In genomic region chr6:154887051-154887450, GRCh38 we compare ENCODE assay signal across 23 cellular contexts.
DNase-seq lines count a peak whose midpoint lies in the region; ATAC-seq, FAIRE-seq and TF ChIP-seq lines count a peak whose summit lies in the region.
"Had no signal": no experiment of that assay in that cellular context is flagged by ENCODE, and none has a peak within 500 bp of the region (broad histone marks: within the 10 kb centered on the region; RNA-seq: fewer than 3 reads in every experiment).

No MANE protein-coding gene starts in this region.

- H4K20me1 ChIP-seq in IMR-90 (ENCODE audit: insufficient read depth, low read length), result peaks cover 3% of the 10 kb centered on the region; the same call in 1 of the 2 replicates

- H3K27ac ChIP-seq in IMR-90 (ENCODE audit: insufficient read depth, low read length), result no peak overlapping the region
- no peak overlapping the region for H3K27ac ChIP-seq in psoas muscle
- H3K27ac ChIP-seq: A549, KMS-11, Peyer's patch, SJSA1 had no signal

- POLR2A ChIA-PET in IMR-90 (lab: Charles Lee; ENCODE audit: unreplicated experiment), result no interaction called here

- H2BK120ac ChIP-seq in IMR-90 (ENCODE audit: low read depth, low read length), result no peak overlapping the region

- H3K9me3 ChIP-seq in IMR-90 (ENCODE audit: control insufficient read depth, insufficient read depth, low read length), result no peaks in the 10 kb centered on the region; the same call in 1 of the 2 replicates
- H3K9me3 ChIP-seq in psoas muscle, result no peaks in the 10 kb centered on the region
- H3K9me3 ChIP-seq: A549, Peyer's patch, SJSA1 had no signal

- H3K27me3 ChIP-seq in IMR-90 (ENCODE audit: control insufficient read depth, insufficient read depth, low read length) (no peaks in the 10 kb centered on the region), psoas muscle (ENCODE audit: insufficient read depth in 3 of 3, low read length in 2 of 3) (no peaks in the 10 kb centered on the region)
- H3K27me3 ChIP-seq: Peyer's patch, SJSA1 had no signal

- no peak overlapping the region for H3K4me3 Mint-ChIP-seq in brain
- H3K4me3 Mint-ChIP-seq: B cell, CD14-positive monocyte had no signal

- no peak overlapping the region for H3K4me2 ChIP-seq in IMR-90 (ENCODE audit: low read depth, low read length)
- H3K4me2 ChIP-seq: A549, KMS-11 had no signal

- H3K36me3 ChIP-seq in IMR-90 (ENCODE audit: control insufficient read depth, insufficient read depth, low read length) (no peaks in the 10 kb centered on the region), psoas muscle (ENCODE audit: insufficient read depth in 1 of 2, low read depth in 1 of 2) (no peaks in the 10 kb centered on the region)
- H3K36me3 ChIP-seq: Peyer's patch, SJSA1 had no signal

- no peak overlapping the region for H4K91ac ChIP-seq in IMR-90 (ENCODE audit: insufficient read depth, low read depth, low read length)

- 0 out of 2 replicates have a peak overlapping the region, but pooled peaks have one; percentile 29 for H3K14ac ChIP-seq in IMR-90 (replicated peaks; ENCODE audit: low read depth, low read length)

- no peak overlapping the region for H3K56ac ChIP-seq in IMR-90 (ENCODE audit: extremely low read depth, insufficient read depth, low read length)

- no peak overlapping the region for H2AFZ ChIP-seq in IMR-90 (replicated peaks; ENCODE audit: low read length, poor library complexity)

- WGBS in IMR-90 (ENCODE audit: extremely low coverage in 2 of 2, insufficient read length in 1 of 2), 2 experiments, result no CpG with 5 or more reads among the region's 5 CpGs
- 90 to 94% (median 94%) methylated on average over 5 of the region's 5 CpGs for WGBS in psoas muscle, 3 donors

- no peak overlapping the region for H4K5ac ChIP-seq in IMR-90 (ENCODE audit: low read depth, low read length)

- H3K4me1 Mint-ChIP-seq in brain, result peaks cover 30% of the 10 kb centered on the region
- H3K4me1 Mint-ChIP-seq: B cell, CD14-positive monocyte had no signal

- peak; percentile 36 for DNase-seq in IMR-90
- peak; percentile 60 for DNase-seq in fibroblast of mammary gland (ENCODE audit: low read depth)
- no peak for DNase-seq in psoas muscle
- no peak for DNase-seq in D721Med (ENCODE audit: insufficient read length, low spot score)
- DNase-seq: DMS53, EL, GF-D8, H7, NCI-H1694, NCI-H2081, NCI-H2171, NCI-H524 treated with DMSO at 0.1 percent for 48 hours, NCI-H82, Peyer's patch had no signal

- FAIRE-seq in D721Med (lab: Jason Lieb, UNC), result no peak
- FAIRE-seq: A549 had no signal

- H3K79me1 ChIP-seq in IMR-90 (ENCODE audit: low read depth in 1 of 2, low read length in 2 of 2), result peaks cover 29 to 44% of the 10 kb centered on the region in 2 experiments

- 0 out of 2 replicates have a peak, but pooled peaks cover 3% of the 10 kb centered on the region for H3K9me1 ChIP-seq in IMR-90 (ENCODE audit: insufficient read depth, low read length)

- intact Hi-C loops in IMR-90 (cut with micrococcal nuclease) (no loop called here), psoas muscle (cut with DNase I) (no loop called here)

- H3K4me3 ChIP-seq in IMR-90 (ENCODE audit: insufficient read depth, low read depth, low read length) (no peak overlapping the region), fibroblast of mammary gland (ENCODE audit: control insufficient read depth, low read depth, low read length) (no peak overlapping the region), psoas muscle (no peak overlapping the region)
- H3K4me3 ChIP-seq: A549, Peyer's patch, SJSA1 had no signal

- CTCF ChIA-PET in IMR-90 (lab: Yijun Ruan, JAX), result no interaction called here

- H3K9me3 Mint-ChIP-seq in brain, result peaks cover 3 to 4% (median 4%) of the 10 kb centered on the region in 5 experiments

- BruUV-seq in IMR-90 (replicated peaks; lab: Mats Ljungman, UMichigan), result no TSS peak

- H3K27me3 Mint-ChIP-seq in brain, result no peaks in the 10 kb centered on the region
- H3K27me3 Mint-ChIP-seq: B cell had no signal

- no peak overlapping the region for H2BK20ac ChIP-seq in IMR-90 (ENCODE audit: low read depth, low read length)

- H2BK15ac ChIP-seq in IMR-90 (ENCODE audit: low read depth, low read length), result no peak overlapping the region

- no peak overlapping the region for H2AK9ac ChIP-seq in IMR-90 (replicated peaks; ENCODE audit: low read depth, low read length, poor library complexity)

- no peak overlapping the region for H4K8ac ChIP-seq in IMR-90 (ENCODE audit: low read depth in 2 of 2, low read length in 2 of 2)

- peak overlapping the region in 3 of 5 experiments; percentile 26 to 62 (median 61) for H3K27ac Mint-ChIP-seq in brain
- H3K27ac Mint-ChIP-seq: B cell, CD14-positive monocyte had no signal

- dilution Hi-C loops in IMR-90 (cut with HindIII; ENCODE audit: low sequenced_read_pairs, unreplicated experiment), result no loop called here

- in situ Hi-C loops in IMR-90 (cut with MboI; ENCODE audit: low sequenced_read_pairs), result no loop called here

- no peaks in the 10 kb centered on the region; the same call in 1 of the 2 replicates for H3K4me1 ChIP-seq in IMR-90 (ENCODE audit: control insufficient read depth, insufficient read depth, low read length)
- peaks cover 10% of the 10 kb centered on the region for H3K4me1 ChIP-seq in psoas muscle
- H3K4me1 ChIP-seq: A549, SJSA1 had no signal

- no peak overlapping the region for H3K4ac ChIP-seq in IMR-90 (ENCODE audit: low read depth, low read length)

- no peak for TF ChIP-seq CTCF in IMR-90 (conservative IDR thresholded peaks at IDR 0.05; ENCODE audit: low read depth, low read length)
- no peak for TF ChIP-seq CTCF in brain (conservative IDR thresholded peaks at IDR 0.05)
- no peak for TF ChIP-seq CTCF in fibroblast of mammary gland (conservative IDR thresholded peaks at IDR 0.05; ENCODE audit: control insufficient read depth, insufficient read depth, low read depth, low read length)
- no peak for TF ChIP-seq CTCF in psoas muscle (IDR thresholded peaks at IDR 0.05)
- no peak for TF ChIP-seq CTCF in D721Med (IDR thresholded peaks at IDR 0.05; ENCODE audit: insufficient read depth, missing control alignments)

- H3K18ac ChIP-seq in IMR-90 (ENCODE audit: low read depth, low read length), result no peak overlapping the region

- no peak overlapping the region for H3K9ac ChIP-seq in IMR-90 (ENCODE audit: low read depth, low read length)
- H3K9ac ChIP-seq: KMS-11 had no signal

- no peak for ATAC-seq in IMR-90 (ENCODE audit: low read depth)
- ATAC-seq in psoas muscle, result peak in 3 of 4 donors; percentile 24 to 61 (median 47)
- no peak for ATAC-seq in GM21825 (IDR thresholded peaks at IDR 0.05; ENCODE audit: unreplicated experiment)
- no peak for ATAC-seq in HG03457 (IDR thresholded peaks at IDR 0.05; ENCODE audit: unreplicated experiment)
- ATAC-seq: A549, Right ventricle myocardium inferior had no signal

- H3K23ac ChIP-seq in IMR-90 (ENCODE audit: low read depth, low read length), result no peak overlapping the region

- H2BK5ac ChIP-seq in IMR-90 (ENCODE audit: low read depth, low read length, poor library complexity, severe bottlenecking), result no peak overlapping the region

- H2AK5ac ChIP-seq in IMR-90 (ENCODE audit: low read depth, low read length), result no peak overlapping the region

- no peak for TF ChIP-seq POLR2A in IMR-90 (IDR thresholded peaks at IDR 0.05; ENCODE audit: low read depth, low read length)

- no peak for TF ChIP-seq RAD21 in IMR-90 (IDR thresholded peaks at IDR 0.05; ENCODE audit: low read length)

- H3K36me3 Mint-ChIP-seq in brain, result peaks cover 50% of the 10 kb centered on the region

TF ChIP-seq in IMR-90, 13 proteins besides CTCF, POLR2A, EP300 and RAD21:
- TF ChIP-seq BHLHE40 (IDR thresholded peaks at IDR 0.05; ENCODE audit: low read depth, low read length), result no peak
- TF ChIP-seq RFX5 (IDR thresholded peaks at IDR 0.05; ENCODE audit: low read depth, low read length), result no peak
- no peak for TF ChIP-seq MAZ (IDR thresholded peaks at IDR 0.05; ENCODE audit: borderline replicate concordance, low read depth, low read length)
- TF ChIP-seq NFE2L2 (IDR thresholded peaks at IDR 0.05; ENCODE audit: low read depth, low read length), result no peak

Comparison
In these comparisons a context has a peak if more than half of its experiments do, and no peak if none do; other contexts are left out.
1. ATAC-seq: peak in psoas muscle (3 of 4); none in IMR-90 (single experiment), GM21825 (single experiment) and HG03457 (single experiment).
2. DNase-seq: peak in IMR-90 (single experiment) and fibroblast of mammary gland (single experiment); none in psoas muscle (0 of 2) and D721Med (single experiment).